Comparison of ENCODE assay signal across 15 cellular contexts in the genomic region with DNA sequence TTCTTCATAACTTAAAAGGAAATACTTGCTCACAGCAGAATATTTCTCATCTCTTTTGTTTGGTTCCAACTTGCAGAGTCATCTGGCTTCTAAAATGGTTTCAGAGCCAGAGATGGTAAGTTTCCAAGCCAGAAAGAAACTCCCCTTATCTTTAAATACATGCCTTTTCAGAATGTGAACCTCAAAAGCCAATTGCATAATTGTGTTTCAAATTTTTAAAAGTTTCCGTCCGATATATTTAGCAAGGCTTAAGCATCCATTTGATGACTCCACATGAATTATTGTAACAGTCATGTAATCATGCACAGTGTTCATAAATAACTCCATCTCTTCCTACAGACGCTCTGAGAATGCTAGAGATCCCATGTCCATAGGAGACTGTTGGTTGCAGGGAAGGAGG. TPM values are rescaled to one million over a fixed set of nuclear protein-coding genes. Genes with fewer than 3 reads are reported as not detected.
DNase-seq lines count a peak whose midpoint lies in the region; ATAC-seq and TF ChIP-seq lines count a peak whose summit lies in the region.
"Had no signal": no experiment of that assay in that cellular context is flagged by ENCODE, and none has a peak within 500 bp of the region (broad histone marks: within the 10 kb centered on the region; RNA-seq: fewer than 3 reads in every experiment).

No MANE protein-coding gene starts in this region.

- no peak overlapping the region for H2BK15ac ChIP-seq in IMR-90 (ENCODE audit: low read depth, low read length)

- TF ChIP-seq POLR2A in IMR-90 (IDR thresholded peaks at IDR 0.05; ENCODE audit: low read depth, low read length) = no peak

- peak overlapping the region; percentile 72 for H3K4me2 ChIP-seq in IMR-90 (ENCODE audit: low read depth, low read length)

- H3K36me3 ChIP-seq in IMR-90 (ENCODE audit: control insufficient read depth, insufficient read depth, low read length) (no peaks in the 10 kb centered on the region), muscle layer of colon (ENCODE audit: insufficient read depth, low read length) (no peaks in the 10 kb centered on the region)
- H3K36me3 ChIP-seq: adrenal gland, SJCRH30 had no signal

- peak overlapping the region; percentile 47; the same call in 1 of the 2 replicates for H3K27ac ChIP-seq in IMR-90 (ENCODE audit: insufficient read depth, low read length)
- peak overlapping the region; percentile 64 for H3K27ac ChIP-seq in muscle layer of colon (ENCODE audit: low read depth, low read length)
- H3K27ac ChIP-seq: adrenal gland, SJCRH30 had no signal

- H3K79me1 ChIP-seq in IMR-90 (ENCODE audit: low read depth in 1 of 2, low read length in 2 of 2) = no peaks in the 10 kb centered on the region

- H3K27me3 Mint-ChIP-seq in activated CD4-positive, alpha-beta memory T cell treated with anti-CD3 and anti-CD28 coated beads, Interleukin-2, amount 10 ng/mL, durations not matched to agents 7 days and 5 days = peaks cover 17% of the 10 kb centered on the region

- BruUV-seq in IMR-90 (replicated peaks; lab: Mats Ljungman, UMichigan) = no TSS peak

- no peaks in the 10 kb centered on the region for H3K9me3 ChIP-seq in IMR-90 (ENCODE audit: control insufficient read depth, insufficient read depth, low read length)
- H3K9me3 ChIP-seq in muscle layer of colon (ENCODE audit: low read length) = no peaks in the 10 kb centered on the region
- H3K9me3 ChIP-seq: adrenal gland, SJCRH30 had no signal

- no peaks in the 10 kb centered on the region for H4K20me1 ChIP-seq in IMR-90 (ENCODE audit: insufficient read depth, low read length)

- H3K27me3 ChIP-seq in IMR-90 (ENCODE audit: control insufficient read depth, insufficient read depth, low read length) (no peaks in the 10 kb centered on the region), muscle layer of colon (ENCODE audit: control insufficient read depth in 1 of 2, insufficient read depth in 2 of 2, low read length in 2 of 2) (no peaks in the 10 kb centered on the region)
- H3K27me3 ChIP-seq: adrenal gland, SJCRH30 had no signal

- no peaks in the 10 kb centered on the region for H3K36me3 Mint-ChIP-seq in activated CD4-positive, alpha-beta memory T cell treated with anti-CD3 and anti-CD28 coated beads, Interleukin-2, amount 10 ng/mL, durations not matched to agents 7 days and 5 days (ENCODE audit: low read depth)

- H3K9me3 Mint-ChIP-seq in activated CD4-positive, alpha-beta memory T cell treated with anti-CD3 and anti-CD28 coated beads, Interleukin-2, amount 10 ng/mL, durations not matched to agents 7 days and 5 days = no peaks in the 10 kb centered on the region

- no peak overlapping the region for H3K27ac Mint-ChIP-seq in activated CD4-positive, alpha-beta memory T cell treated with anti-CD3 and anti-CD28 coated beads, Interleukin-2, amount 10 ng/mL, durations not matched to agents 7 days and 5 days

- TF ChIP-seq CTCF in AG09309 (IDR thresholded peaks at IDR 0.05; ENCODE audit: control insufficient read depth, insufficient read depth, low read depth, low read length, missing control alignments) = no peak
- TF ChIP-seq CTCF in IMR-90 (conservative IDR thresholded peaks at IDR 0.05; ENCODE audit: low read depth, low read length) = no peak
- TF ChIP-seq CTCF in cardiac fibroblast (IDR thresholded peaks at IDR 0.05; ENCODE audit: low read depth, low read length) = no peak

- H2BK120ac ChIP-seq in IMR-90 (ENCODE audit: low read depth, low read length) = no peak overlapping the region

- peaks cover 2% of the 10 kb centered on the region; the same call in 1 of the 2 replicates for H3K4me1 ChIP-seq in IMR-90 (ENCODE audit: control insufficient read depth, insufficient read depth, low read length)
- peaks cover 63% of the 10 kb centered on the region for H3K4me1 ChIP-seq in muscle layer of colon (ENCODE audit: insufficient read depth, low read length)
- H3K4me1 ChIP-seq: adrenal gland, SJCRH30 had no signal

- no peak overlapping the region for H3K4me3 ChIP-seq in AG09309 (ENCODE audit: control insufficient read depth, low read depth, low read length)
- H3K4me3 ChIP-seq in IMR-90 (ENCODE audit: insufficient read depth, low read depth, low read length) = no peak overlapping the region
- no peak overlapping the region for H3K4me3 ChIP-seq in cardiac fibroblast (replicated peaks in 1 of 2; ENCODE audit: low read depth in 2 of 2, low read length in 2 of 2)
- no peak overlapping the region for H3K4me3 ChIP-seq in muscle layer of colon (ENCODE audit: low read depth in 1 of 2, low read length in 2 of 2)
- H3K4me3 ChIP-seq: adrenal gland, coronary artery, SJCRH30, skin epidermis had no signal

- TF ChIP-seq RAD21 in IMR-90 (IDR thresholded peaks at IDR 0.05; ENCODE audit: low read length) = no peak

- CTCF ChIA-PET in IMR-90 (lab: Yijun Ruan, JAX) = no interaction called here
- CTCF ChIA-PET in activated CD4-positive, alpha-beta memory T cell treated with anti-CD3 and anti-CD28 coated beads, Interleukin-2, amount 10 ng/mL, durations not matched to agents 7 days and 5 days (lab: Charles Lee) = no interaction called here

- no CpG with 5 or more reads among the region's 3 CpGs for WGBS in IMR-90 (ENCODE audit: extremely low coverage in 2 of 2, insufficient read length in 1 of 2), 2 experiments

- peak; percentile 61 for ATAC-seq in IMR-90 (ENCODE audit: low read depth)
- ATAC-seq: esophagus mucosa had no signal

- POLR2A ChIA-PET in IMR-90 (lab: Charles Lee; ENCODE audit: unreplicated experiment) = no interaction called here
- POLR2A ChIA-PET in activated CD4-positive, alpha-beta memory T cell treated with anti-CD3 and anti-CD28 coated beads, Interleukin-2, amount 10 ng/mL, durations not matched to agents 7 days and 5 days (lab: Charles Lee) = no interaction called here

- H3K4me1 Mint-ChIP-seq in activated CD4-positive, alpha-beta memory T cell treated with anti-CD3 and anti-CD28 coated beads, Interleukin-2, amount 10 ng/mL, durations not matched to agents 7 days and 5 days = no peaks in the 10 kb centered on the region

- H2AK9ac ChIP-seq in IMR-90 (replicated peaks; ENCODE audit: low read depth, low read length, poor library complexity) = no peak overlapping the region

- no peak overlapping the region; the same call in 1 of the 2 replicates for H3K9ac ChIP-seq in IMR-90 (ENCODE audit: low read depth, low read length)
- H3K9ac ChIP-seq in muscle layer of colon (ENCODE audit: low read length) = no peak overlapping the region

- no peak overlapping the region for H2BK5ac ChIP-seq in IMR-90 (ENCODE audit: low read depth, low read length, poor library complexity, severe bottlenecking)

- dilution Hi-C loops in IMR-90 (cut with HindIII; ENCODE audit: low sequenced_read_pairs, unreplicated experiment) = no loop called here

- DNase-seq in AG09309 (ENCODE audit: low read depth) (peak; percentile 95), IMR-90 (peak; percentile 82), cardiac fibroblast (ENCODE audit: low read depth in 2 of 2) (peak; percentile 89 to 94), SIG-M5 (lab: John Stamatoyannopoulos, UW) (no peak), NCI-H2196 treated with DMSO at 0.1 percent for 48 hours (lab: John Stamatoyannopoulos, UW; ENCODE audit: unreplicated experiment) (no peak), NCI-H510A treated with DMSO at 0.1 percent for 48 hours (lab: John Stamatoyannopoulos, UW) (no peak)
- DNase-seq in activated CD4-positive, alpha-beta memory T cell treated with anti-CD3 and anti-CD28 coated beads, Interleukin-2, amount 10 ng/mL, durations not matched to agents 7 days and 5 days = no peak
- DNase-seq: activated CD4-positive, alpha-beta T cell treated with anti-CD3 and anti-CD28 coated beads, Interleukin-2, amount 50 U/mL, for 48 hours; adrenal gland; NCI-H2029 treated with DMSO at 0.1 percent for 48 hours; SJCRH30 had no signal

- H2BK20ac ChIP-seq in IMR-90 (ENCODE audit: low read depth, low read length) = no peak overlapping the region

- H3K9me1 ChIP-seq in IMR-90 (ENCODE audit: insufficient read depth, low read length) = no peaks in the 10 kb centered on the region

- no peak overlapping the region for H3K23ac ChIP-seq in IMR-90 (ENCODE audit: low read depth, low read length)

- H3K18ac ChIP-seq in IMR-90 (ENCODE audit: low read depth, low read length) = no peak overlapping the region

- no peak overlapping the region for H3K14ac ChIP-seq in IMR-90 (replicated peaks; ENCODE audit: low read depth, low read length)

- intact Hi-C loops in IMR-90 (cut with micrococcal nuclease) = loop anchor here (5.0 kb wide), 1 partner anchor 158 kb away; no protein-coding TSS in a partner anchor

- no peak overlapping the region for H3K56ac ChIP-seq in IMR-90 (ENCODE audit: extremely low read depth, insufficient read depth, low read length)

- H4K8ac ChIP-seq in IMR-90 (ENCODE audit: low read depth in 2 of 2, low read length in 2 of 2) = peak overlapping the region in 1 of 2 experiments; percentile 17; a peak in 1 of 4 replicates

- no peak overlapping the region for H2AK5ac ChIP-seq in IMR-90 (ENCODE audit: low read depth, low read length)

- no peak overlapping the region for H4K91ac ChIP-seq in IMR-90 (ENCODE audit: insufficient read depth, low read depth, low read length)

- H3K4ac ChIP-seq in IMR-90 (ENCODE audit: low read depth, low read length) = no peak overlapping the region

- no peak overlapping the region for H3K4me3 Mint-ChIP-seq in activated CD4-positive, alpha-beta memory T cell treated with anti-CD3 and anti-CD28 coated beads, Interleukin-2, amount 10 ng/mL, durations not matched to agents 7 days and 5 days

- no peak overlapping the region for H4K5ac ChIP-seq in IMR-90 (ENCODE audit: low read depth, low read length)

- in situ Hi-C loops in IMR-90 (cut with MboI; ENCODE audit: low sequenced_read_pairs) = no loop called here

- no peak overlapping the region for H2AFZ ChIP-seq in IMR-90 (replicated peaks; ENCODE audit: low read length, poor library complexity)

TF ChIP-seq in IMR-90, 13 proteins besides CTCF, POLR2A, EP300 and RAD21 (continues in another document):
- TF ChIP-seq ELK1 (IDR thresholded peaks at IDR 0.05; ENCODE audit: borderline replicate concordance, low read depth, low read length) (no peak), FOS (IDR thresholded peaks at IDR 0.05; ENCODE audit: low read depth, low read length) (no peak), CEBPB (IDR thresholded peaks at IDR 0.05; ENCODE audit: low read depth, low read length) (peak; percentile 53; the same call in 1 of the 2 replicates)

RNA-seq across cellular contexts. Expression of gene C3orf80, which starts 40.6 kb away (rescaled TPM):
- total RNA-seq in IMR-90 (2012; rRNA removed) = not detected in 2 replicates
- polyA plus RNA-seq in IMR-90 (2012; rRNA removed) = not detected in 2 replicates
- not detected in 2 replicates for polyA plus RNA-seq in IMR-90 (2012; cell fraction: cytosol; rRNA removed)
- not detected in 2 replicates for polyA plus RNA-seq in IMR-90 (2012; cell fraction: nucleus; rRNA removed; ENCODE audit: low replicate concordance)
- total RNA-seq in activated CD4-positive, alpha-beta memory T cell treated with anti-CD3 and anti-CD28 coated beads, Interleukin-2, amount 10 ng/mL, durations not matched to agents 7 days and 5 days = under 1 TPM; 0.15 TPM

Comparison
In these comparisons a context has a peak if more than half of its experiments do, and no peak if none do; other contexts are left out.
1. DNase-seq: peak in AG09309 (single experiment), IMR-90 (single experiment) and cardiac fibroblast (2 of 2); none in activated CD4-positive, alpha-beta memory T cell treated with anti-CD3 and anti-CD28 coated beads, Interleukin-2, amount 10 ng/mL, durations not matched to agents 7 days and 5 days (single experiment), SIG-M5 (single experiment), NCI-H2196 treated with DMSO at 0.1 percent for 48 hours (single experiment) and NCI-H510A treated with DMSO at 0.1 percent for 48 hours (single experiment).